In the genomic region with DNA sequence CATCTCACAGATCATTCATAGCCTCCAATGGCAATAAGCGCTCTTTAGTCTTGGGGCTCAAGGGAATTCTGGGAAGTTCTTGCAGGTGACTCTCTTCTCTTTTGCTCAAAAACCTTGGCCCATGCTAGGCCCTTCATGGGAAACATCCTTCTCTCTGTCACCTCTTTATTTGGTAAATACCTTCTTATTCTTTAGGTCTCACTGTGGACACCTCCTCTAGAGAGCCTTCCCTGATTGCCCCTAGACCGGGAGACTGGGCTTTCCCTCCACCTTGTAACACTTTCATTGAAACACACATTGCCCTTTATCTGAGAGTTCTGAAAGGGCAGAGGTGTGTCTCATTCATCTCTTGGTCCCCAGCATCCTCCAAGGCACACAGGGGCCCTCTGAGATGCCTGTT, we compare ENCODE assay signal across 32 cellular contexts. TPM values are rescaled to one million over a fixed set of nuclear protein-coding genes. Genes with fewer than 3 reads are reported as not detected.
"Had no signal": no experiment of that assay in that cellular context is flagged by ENCODE, and none has a peak within 500 bp of the region (broad histone marks: within the 10 kb centered on the region; RNA-seq: fewer than 3 reads in every experiment).

No MANE protein-coding gene starts in this region.

- H3K27ac Mint-ChIP-seq: stimulated activated effector memory CD8-positive, alpha-beta T cell treated with anti-CD3 and anti-CD28 coated beads, Interleukin-12 subunit alpha, Interleukin-12 subunit beta, amount 100 ng/mL, for 72 hours; stimulated activated memory B cell treated with anti-CD40 and anti-IgM and Interleukin-4, amounts not matched to agents 10 μg/mL and 1 μg/mL and 100 μg/mL, for 72 hours; stimulated activated naive B cell treated with anti-CD40 and anti-IgM and Interleukin-4, amounts not matched to agents 10 μg/mL and 1 μg/mL and 100 μg/mL, for 72 hours; stimulated activated naive CD8-positive, alpha-beta T cell treated with anti-CD3 and anti-CD28 coated beads, Interleukin-15, amount 100 ng/mL, for 72 hours; stimulated activated naive CD8-positive, alpha-beta T cell treated with anti-CD3 and anti-CD28 coated beads, Interleukin-15, Interleukin-2, amounts not matched to agents 100 ng/mL and 50 ng/mL, for 24 hours; type B pancreatic cell had no signal

- H3K27me3 ChIP-seq: testis, thyroid gland, upper lobe of left lung had no signal

- ATAC-seq: stimulated activated effector memory CD8-positive, alpha-beta T cell treated with anti-CD3 and anti-CD28 coated beads, Interleukin-12 subunit alpha, Interleukin-12 subunit beta, amount 100 ng/mL, for 72 hours; stimulated activated memory B cell treated with anti-CD40 and anti-IgM and Interleukin-4, amounts not matched to agents 10 μg/mL and 1 μg/mL and 100 μg/mL, for 72 hours; stimulated activated naive B cell treated with anti-CD40 and anti-IgM and Interleukin-4, amounts not matched to agents 10 μg/mL and 1 μg/mL and 100 μg/mL, for 72 hours; stimulated activated naive CD8-positive, alpha-beta T cell treated with anti-CD3 and anti-CD28 coated beads, Interleukin-15, amount 100 ng/mL, for 72 hours; stimulated activated naive CD8-positive, alpha-beta T cell treated with anti-CD3 and anti-CD28 coated beads, Interleukin-15, Interleukin-2, amounts not matched to agents 100 U/mL and 50 U/mL, for 24 hours; upper lobe of right lung had no signal

- DNase-seq: stimulated activated CD4-positive, alpha-beta T cell treated with anti-CD3 and anti-CD28 coated beads, Interleukin-2, amount 100 ng/mL, for 48 hours; stimulated activated CD4-positive, alpha-beta T cell treated with anti-CD3 and anti-CD28 coated beads, Interleukin-4, amount 100 ng/mL, for 24 hours; stimulated activated CD4-positive, alpha-beta T cell treated with anti-CD3 and anti-CD28 coated beads, Interleukin-4, amount 100 ng/mL, for 4 hours; stimulated activated CD8-positive, alpha-beta memory T cell treated with anti-CD3 and anti-CD28 coated beads, Interleukin-4, amount 100 ng/mL, for 48 hours; stimulated activated naive B cell treated with anti-CD40 and anti-IgM and Interleukin-4, amounts not matched to agents 10 μg/mL and 1 μg/mL and 100 μg/mL, for 72 hours; stimulated activated naive CD4-positive, alpha-beta T cell; stimulated activated naive CD4-positive, alpha-beta T cell treated with Interleukin-2 at 50 U/mL for 16 hours; stimulated activated naive CD8-positive, alpha-beta T cell treated with anti-CD3 and anti-CD28 coated beads, Interleukin-15, amount 100 ng/mL, for 72 hours; stimulated activated naive CD8-positive, alpha-beta T cell treated with anti-CD3 and anti-CD28 coated beads, Interleukin-15, Interleukin-2, amounts not matched to agents 100 U/mL and 50 U/mL, for 24 hours; stomach; substantia nigra; testis; thyroid gland; tibial artery; transverse colon; trophoblast cell; upper lobe of left lung; upper lobe of right lung; uterus had no signal

- H3K4me1 ChIP-seq: stomach, suprapubic skin, testis, thyroid gland, tibial artery, tibial nerve, transverse colon, upper lobe of left lung, upper lobe of right lung, uterus, vagina had no signal

- H3K4me3 Mint-ChIP-seq: stimulated activated effector memory CD8-positive, alpha-beta T cell treated with anti-CD3 and anti-CD28 coated beads, Interleukin-12 subunit alpha, Interleukin-12 subunit beta, amount 100 ng/mL, for 72 hours; stimulated activated memory B cell treated with anti-CD40 and anti-IgM and Interleukin-4, amounts not matched to agents 10 μg/mL and 1 μg/mL and 100 μg/mL, for 72 hours; stimulated activated naive B cell treated with anti-CD40 and anti-IgM and Interleukin-4, amounts not matched to agents 10 μg/mL and 1 μg/mL and 100 μg/mL, for 72 hours; stimulated activated naive CD8-positive, alpha-beta T cell treated with anti-CD3 and anti-CD28 coated beads, Interleukin-15, amount 100 ng/mL, for 72 hours; stimulated activated naive CD8-positive, alpha-beta T cell treated with anti-CD3 and anti-CD28 coated beads, Interleukin-15, Interleukin-2, amounts not matched to agents 100 ng/mL and 50 ng/mL, for 24 hours; type B pancreatic cell had no signal

- H3K4me1 Mint-ChIP-seq: stimulated activated memory B cell treated with anti-CD40 and anti-IgM and Interleukin-4, amounts not matched to agents 10 μg/mL and 1 μg/mL and 100 μg/mL, for 72 hours had no signal

- H3K36me3 ChIP-seq: stomach, suprapubic skin, thoracic aorta, thyroid gland, tibial artery, tibial nerve, transverse colon, upper lobe of left lung, upper lobe of right lung, uterus, vagina had no signal

- H3K27ac ChIP-seq: stomach, suprapubic skin, testis, thoracic aorta, thyroid gland, tibial artery, tibial nerve, transverse colon, upper lobe of left lung, upper lobe of right lung, uterus, vagina had no signal

- H3K4me3 ChIP-seq: stomach, suprapubic skin, testis, thoracic aorta, thyroid gland, tibial artery, tibial nerve, transverse colon, upper lobe of left lung, upper lobe of right lung, uterus, vagina had no signal

- FAIRE-seq: urothelium cell line had no signal

- H3K36me3 Mint-ChIP-seq: stimulated activated effector memory CD8-positive, alpha-beta T cell treated with anti-CD3 and anti-CD28 coated beads, Interleukin-12 subunit alpha, Interleukin-12 subunit beta, amount 100 ng/mL, for 72 hours; type B pancreatic cell had no signal

- H3K9me3 ChIP-seq: testis, thyroid gland, transverse colon, upper lobe of right lung, uterus, vagina had no signal

RNA-seq across cellular contexts. Expression of gene C19orf81, which starts 1.9 kb away (rescaled TPM):
- total RNA-seq: stomach, temporal lobe, thoracic aorta, tibial nerve, transverse colon, urinary bladder, uterus, vagina had no signal
- polyA plus RNA-seq: thymus had no signal

RNA-seq across cellular contexts. Expression of gene SYT3, which starts 11.5 kb away (rescaled TPM):
- total RNA-seq: subcutaneous adipose tissue, thoracic aorta, tibial nerve had no signal
